In the genomic region with DNA sequence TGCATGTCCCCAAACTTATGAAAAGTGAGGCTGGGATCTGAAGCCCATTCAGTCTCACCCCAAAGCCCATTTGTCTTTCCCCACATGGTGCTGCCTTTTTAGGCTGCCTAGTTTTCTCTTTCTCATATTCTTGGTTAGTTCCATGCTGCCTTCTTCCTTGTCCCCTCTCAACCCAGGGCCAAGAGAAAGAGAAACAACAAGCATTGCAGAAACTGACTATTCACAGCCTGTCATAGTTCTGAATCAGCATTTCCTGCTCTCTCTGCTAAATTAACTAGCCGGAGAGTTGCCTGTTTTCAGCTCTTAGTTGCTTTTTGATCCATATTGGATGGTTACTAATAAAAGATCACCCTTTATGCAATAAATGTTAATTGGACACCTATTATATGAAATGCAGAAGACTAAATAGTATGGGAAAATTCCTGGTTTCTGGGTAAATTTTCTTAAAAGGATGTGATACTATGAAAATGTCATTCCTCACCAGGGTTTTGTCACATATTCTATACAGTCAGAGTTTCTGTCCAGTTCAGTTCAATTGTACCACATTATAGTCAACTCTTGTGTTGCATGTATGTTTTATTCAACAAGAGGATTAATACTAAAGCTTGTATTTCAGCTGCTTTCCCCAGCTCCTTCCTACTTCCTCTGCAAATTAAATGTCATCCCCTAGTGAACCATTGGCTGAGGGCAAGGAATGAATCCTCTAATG, we compare ENCODE assay signal across 25 cellular contexts.
DNase-seq lines count a peak whose midpoint lies in the region; ATAC-seq and TF ChIP-seq lines count a peak whose summit lies in the region.
"Had no signal": no experiment of that assay in that cellular context is flagged by ENCODE, and none has a peak within 500 bp of the region (broad histone marks: within the 10 kb centered on the region; RNA-seq: fewer than 3 reads in every experiment).

No MANE protein-coding gene starts in this region.

- H3K9me3 ChIP-seq in Loucy (ENCODE audit: insufficient read depth, low read depth, low read length): no peaks in the 10 kb centered on the region
- H3K9me3 ChIP-seq: adrenal gland, psoas muscle, SJSA1 had no signal

- no peaks in the 10 kb centered on the region for H4K20me1 ChIP-seq in Loucy (ENCODE audit: insufficient read depth, low read length, poor library complexity, severe bottlenecking)

- H3K4me2 ChIP-seq in Loucy (ENCODE audit: low read depth, low read length, poor library complexity, severe bottlenecking): peak overlapping the region; percentile 14
- H3K4me2 ChIP-seq: GM23338 had no signal

- H3K9me2 ChIP-seq in Loucy (replicated peaks; ENCODE audit: low read depth, low read length): no peaks in the 10 kb centered on the region

- TF ChIP-seq CTCF in Loucy (conservative IDR thresholded peaks at IDR 0.05; ENCODE audit: low read length): no peak

- no peaks in the 10 kb centered on the region for H3F3A ChIP-seq in Loucy (ENCODE audit: low read depth)

- peaks cover 2% of the 10 kb centered on the region for H3K27me3 Mint-ChIP-seq in activated CD4-positive, alpha-beta T cell treated with anti-CD3 and anti-CD28 coated beads, Interleukin-2, amount 10 ng/mL, durations not matched to agents 24 days and 14 days
- H3K27me3 Mint-ChIP-seq: dendritic cell treated with granulocyte-macrophage colony-stimulating factor and Interleukin-4, amounts not matched to agents 40 ng/mL and 50 ng/mL, for 4 days; type B pancreatic cell had no signal

- no peaks in the 10 kb centered on the region for H3K79me2 ChIP-seq in Loucy (ENCODE audit: insufficient read depth, low read length)

- intact Hi-C loops in activated CD4-positive, alpha-beta T cell treated with anti-CD3 and anti-CD28 coated beads, Interleukin-2, amount 10 ng/mL, durations not matched to agents 24 days and 14 days (cut with micrococcal nuclease): no loop called here

- H3K36me3 ChIP-seq in Loucy (ENCODE audit: insufficient read depth, low read length): no peaks in the 10 kb centered on the region
- H3K36me3 ChIP-seq: adrenal gland, SJSA1 had no signal

- no peaks in the 10 kb centered on the region for H3K36me3 Mint-ChIP-seq in activated CD4-positive, alpha-beta T cell treated with anti-CD3 and anti-CD28 coated beads, Interleukin-2, amount 10 ng/mL, durations not matched to agents 24 days and 14 days (ENCODE audit: low read depth)
- H3K36me3 Mint-ChIP-seq: CD4-positive, alpha-beta memory T cell; type B pancreatic cell had no signal

- H3K4me3 ChIP-seq in Loucy (ENCODE audit: low read length, poor library complexity, severe bottlenecking): no peak overlapping the region
- H3K4me3 ChIP-seq: adrenal gland, GM23338, lung, psoas muscle, SJSA1 had no signal

- H3K4me1 ChIP-seq in Loucy (ENCODE audit: insufficient read depth, low read length, poor library complexity, severe bottlenecking): peaks cover 6% of the 10 kb centered on the region
- H3K4me1 ChIP-seq: adrenal gland, psoas muscle, SJSA1 had no signal

- no peaks in the 10 kb centered on the region for H3K9me3 Mint-ChIP-seq in activated CD4-positive, alpha-beta T cell treated with anti-CD3 and anti-CD28 coated beads, Interleukin-2, amount 10 ng/mL, durations not matched to agents 24 days and 14 days
- H3K9me3 Mint-ChIP-seq: activated CD8-positive, alpha-beta T cell treated with anti-CD3 and anti-CD28 coated beads for 36 hours; CD4-positive, alpha-beta memory T cell; type B pancreatic cell had no signal

- peak overlapping the region; percentile 76 for H2AFZ ChIP-seq in Loucy (ENCODE audit: low read length)
- H2AFZ ChIP-seq: GM23338 had no signal

- H3K9ac ChIP-seq in Loucy (ENCODE audit: low read depth, low read length, poor library complexity, severe bottlenecking): no peak overlapping the region

- no peak overlapping the region for H3K27ac Mint-ChIP-seq in activated CD4-positive, alpha-beta T cell treated with anti-CD3 and anti-CD28 coated beads, Interleukin-2, amount 10 ng/mL, durations not matched to agents 24 days and 14 days
- H3K27ac Mint-ChIP-seq: activated CD8-positive, alpha-beta T cell treated with anti-CD3 and anti-CD28 coated beads for 36 hours; CD4-positive, alpha-beta memory T cell; dendritic cell treated with granulocyte-macrophage colony-stimulating factor and Interleukin-4, amounts not matched to agents 40 ng/mL and 50 ng/mL, for 4 days; GM23338; stimulated activated naive CD8-positive, alpha-beta T cell treated with anti-CD3 and anti-CD28 coated beads, Interleukin-15, amount 100 ng/mL, for 72 hours; type B pancreatic cell had no signal

- DNase-seq in left lobe of liver (ENCODE audit: low spot score) (no peak), NCI-H2029 treated with DMSO at 0.1 percent for 48 hours (lab: John Stamatoyannopoulos, UW) (no peak)
- no peak for DNase-seq in stimulated activated CD4-positive, alpha-beta T cell treated with anti-CD3 and anti-CD28 coated beads, Interleukin-4, amount 100 ng/mL, for 4 hours
- DNase-seq in activated CD4-positive, alpha-beta T cell treated with anti-CD3 and anti-CD28 coated beads, Interleukin-2, amount 10 ng/mL, durations not matched to agents 24 days and 14 days: no peak
- DNase-seq: activated CD8-positive, alpha-beta T cell treated with anti-CD3 and anti-CD28 coated beads for 36 hours; activated gamma-delta T cell treated with Interleukin-2 at 50 U/mL for 16 hours; adrenal gland; CD4-positive, alpha-beta memory T cell; hypothalamus; NCI-H1417; NCI-H526 treated with DMSO at 0.1 percent for 48 hours; OCI-M1; psoas muscle; small intestine; stimulated activated CD4-positive, alpha-beta T cell treated with anti-CD3 and anti-CD28 coated beads, Interleukin-4, amount 100 ng/mL, for 1 hour; stimulated activated naive CD8-positive, alpha-beta T cell treated with anti-CD3 and anti-CD28 coated beads, Interleukin-15, amount 100 ng/mL, for 72 hours had no signal

- no peaks in the 10 kb centered on the region for H3K4me1 Mint-ChIP-seq in activated CD4-positive, alpha-beta T cell treated with anti-CD3 and anti-CD28 coated beads, Interleukin-2, amount 10 ng/mL, durations not matched to agents 24 days and 14 days
- H3K4me1 Mint-ChIP-seq: GM23338; stimulated activated naive CD8-positive, alpha-beta T cell treated with anti-CD3 and anti-CD28 coated beads, Interleukin-15, amount 100 ng/mL, for 72 hours had no signal

- H3K27me3 ChIP-seq in Loucy (ENCODE audit: insufficient read depth, low read length, poor library complexity, severe bottlenecking): no peaks in the 10 kb centered on the region
- H3K27me3 ChIP-seq: adrenal gland, SJSA1 had no signal

- peak; percentile 96 for ATAC-seq in GM18867 (IDR thresholded peaks at IDR 0.05; ENCODE audit: unreplicated experiment)
- ATAC-seq in GM21737 (IDR thresholded peaks at IDR 0.05; ENCODE audit: unreplicated experiment): peak; percentile 83
- peak; percentile 27 for ATAC-seq in left lobe of liver
- no peak for ATAC-seq in SK-N-SH treated with all-trans-retinoic acid at 6 μM for 48 hours
- ATAC-seq: activated CD8-positive, alpha-beta T cell treated with anti-CD3 and anti-CD28 coated beads for 36 hours; GM23338; psoas muscle; stimulated activated naive CD8-positive, alpha-beta T cell treated with anti-CD3 and anti-CD28 coated beads, Interleukin-15, amount 100 ng/mL, for 72 hours had no signal

- H3K4me3 Mint-ChIP-seq in activated CD4-positive, alpha-beta T cell treated with anti-CD3 and anti-CD28 coated beads, Interleukin-2, amount 10 ng/mL, durations not matched to agents 24 days and 14 days: no peak overlapping the region
- H3K4me3 Mint-ChIP-seq: activated CD8-positive, alpha-beta T cell treated with anti-CD3 and anti-CD28 coated beads for 36 hours; CD4-positive, alpha-beta memory T cell; dendritic cell treated with granulocyte-macrophage colony-stimulating factor and Interleukin-4, amounts not matched to agents 40 ng/mL and 50 ng/mL, for 4 days; GM23338; stimulated activated naive CD8-positive, alpha-beta T cell treated with anti-CD3 and anti-CD28 coated beads, Interleukin-15, amount 100 ng/mL, for 72 hours; type B pancreatic cell had no signal

TF ChIP-seq in SK-N-SH treated with all-trans-retinoic acid at 6 μM for 48 hours, 23 proteins besides CTCF, POLR2A, EP300 and RAD21 (continues in another document):
- TF ChIP-seq, protein P1, sequence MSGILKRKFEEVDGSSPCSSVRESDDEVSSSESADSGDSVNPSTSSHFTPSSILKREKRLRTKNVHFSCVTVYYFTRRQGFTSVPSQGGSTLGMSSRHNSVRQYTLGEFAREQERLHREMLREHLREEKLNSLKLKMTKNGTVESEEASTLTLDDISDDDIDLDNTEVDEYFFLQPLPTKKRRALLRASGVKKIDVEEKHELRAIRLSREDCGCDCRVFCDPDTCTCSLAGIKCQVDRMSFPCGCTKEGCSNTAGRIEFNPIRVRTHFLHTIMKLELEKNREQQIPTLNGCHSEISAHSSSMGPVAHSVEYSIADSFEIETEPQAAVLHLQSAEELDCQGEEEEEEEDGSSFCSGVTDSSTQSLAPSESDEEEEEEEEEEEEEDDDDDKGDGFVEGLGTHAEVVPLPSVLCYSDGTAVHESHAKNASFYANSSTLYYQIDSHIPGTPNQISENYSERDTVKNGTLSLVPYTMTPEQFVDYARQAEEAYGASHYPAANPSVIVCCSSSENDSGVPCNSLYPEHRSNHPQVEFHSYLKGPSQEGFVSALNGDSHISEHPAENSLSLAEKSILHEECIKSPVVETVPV (CRISPR knock-in tag; IDR thresholded peaks at IDR 0.05): no peak
- TF ChIP-seq ZNF70 (CRISPR knock-in tag; IDR thresholded peaks at IDR 0.05) (no peak), SNAI2 (CRISPR knock-in tag; IDR thresholded peaks at IDR 0.05) (no peak), ZFP30 (CRISPR knock-in tag; IDR thresholded peaks at IDR 0.05) (no peak), OSR1 (CRISPR knock-in tag; IDR thresholded peaks at IDR 0.05) (no peak), ZFP3 (CRISPR knock-in tag; IDR thresholded peaks at IDR 0.05) (no peak), ESRRG (CRISPR knock-in tag; IDR thresholded peaks at IDR 0.05) (no peak), ISL1 (CRISPR knock-in tag; IDR thresholded peaks at IDR 0.05) (no peak), TOX (CRISPR knock-in tag; IDR thresholded peaks at IDR 0.05; ENCODE audit: borderline replicate concordance) (no peak), ZC3H10 (CRISPR knock-in tag; IDR thresholded peaks at IDR 0.05) (no peak)
- TF ChIP-seq, protein P2, sequence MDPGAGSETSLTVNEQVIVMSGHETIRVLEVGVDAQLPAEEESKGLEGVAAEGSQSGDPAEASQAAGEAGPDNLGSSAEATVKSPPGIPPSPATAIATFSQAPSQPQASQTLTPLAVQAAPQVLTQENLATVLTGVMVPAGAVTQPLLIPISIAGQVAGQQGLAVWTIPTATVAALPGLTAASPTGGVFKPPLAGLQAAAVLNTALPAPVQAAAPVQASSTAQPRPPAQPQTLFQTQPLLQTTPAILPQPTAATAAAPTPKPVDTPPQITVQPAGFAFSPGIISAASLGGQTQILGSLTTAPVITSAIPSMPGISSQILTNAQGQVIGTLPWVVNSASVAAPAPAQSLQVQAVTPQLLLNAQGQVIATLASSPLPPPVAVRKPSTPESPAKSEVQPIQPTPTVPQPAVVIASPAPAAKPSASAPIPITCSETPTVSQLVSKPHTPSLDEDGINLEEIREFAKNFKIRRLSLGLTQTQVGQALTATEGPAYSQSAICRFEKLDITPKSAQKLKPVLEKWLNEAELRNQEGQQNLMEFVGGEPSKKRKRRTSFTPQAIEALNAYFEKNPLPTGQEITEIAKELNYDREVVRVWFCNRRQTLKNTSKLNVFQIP (CRISPR knock-in tag; IDR thresholded peaks at IDR 0.05; ENCODE audit: borderline replicate concordance, low read depth): no peak
